In the genomic region with DNA sequence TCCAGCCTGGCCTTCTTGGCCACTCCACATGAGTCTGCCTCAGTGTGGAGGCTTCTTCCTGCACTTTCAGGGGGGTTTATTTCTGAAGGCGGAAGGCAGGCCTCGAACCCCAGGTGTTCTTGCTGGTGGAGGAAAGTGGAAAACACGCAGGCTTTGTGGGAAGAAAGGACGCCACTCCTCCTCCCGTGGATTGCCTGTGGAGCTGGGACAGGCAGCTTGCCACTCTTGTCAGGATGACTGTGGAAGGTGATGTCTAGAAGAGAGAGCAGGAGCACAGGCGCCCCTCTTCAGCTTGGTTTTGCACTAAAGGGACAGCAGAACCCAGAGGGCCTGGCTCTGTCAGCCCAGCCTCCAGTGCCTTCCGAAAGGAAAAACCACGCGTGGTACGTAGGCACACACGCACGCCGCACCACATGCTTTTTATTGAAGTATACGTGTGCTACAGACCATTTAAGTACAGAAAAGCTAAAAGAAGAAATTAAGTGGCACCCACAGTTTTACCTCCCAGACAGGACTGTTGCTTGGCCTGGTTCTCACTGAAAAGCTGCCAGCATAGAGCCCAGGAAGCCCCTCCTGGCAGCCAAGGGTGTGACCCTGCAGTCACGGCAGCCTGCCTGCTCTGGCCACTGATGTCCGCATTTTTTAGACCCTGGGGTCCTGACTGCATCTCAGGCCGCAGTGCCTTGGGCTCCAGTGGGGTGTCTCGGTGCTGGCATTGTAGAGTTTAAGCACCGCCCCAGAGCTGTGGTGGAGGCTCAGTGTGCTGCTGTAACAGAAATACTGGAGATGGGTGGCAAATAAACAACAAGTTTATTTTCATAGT, we compare ENCODE assay signal across 14 cellular contexts. TPM values are rescaled to one million over a fixed set of nuclear protein-coding genes. Genes with fewer than 3 reads are reported as not detected.
DNase-seq lines count a peak whose midpoint lies in the region; ATAC-seq and TF ChIP-seq lines count a peak whose summit lies in the region.
"Had no signal": no experiment of that assay in that cellular context is flagged by ENCODE, and none has a peak within 500 bp of the region (broad histone marks: within the 10 kb centered on the region; RNA-seq: fewer than 3 reads in every experiment).

No MANE protein-coding gene starts in this region.

- no peak for DNase-seq in activated CD4-positive, alpha-beta T cell treated with anti-CD3 and anti-CD28 coated beads for 36 hours
- DNase-seq in activated CD4-positive, alpha-beta T cell treated with anti-CD3 and anti-CD28 coated beads for 48 hours = no peak
- no peak for DNase-seq in effector CD8-positive, alpha-beta T cell (lab: John Stamatoyannopoulos, UW)
- DNase-seq in GM19240 (ENCODE audit: insufficient read length, low spot score) (no peak), NCI-H1694 (lab: John Stamatoyannopoulos, UW) (no peak)
- DNase-seq: brain microvascular endothelial cell, SJCRH30, testis had no signal

- H3K27ac ChIP-seq in OCI-LY3 (ENCODE audit: low read length) (no peak overlapping the region), skin epidermis (peak overlapping the region in 14 of 21 experiments; percentile 5 to 90 (median 71))
- H3K27ac ChIP-seq: brain microvascular endothelial cell, HL-60, neural progenitor cell, SJCRH30 had no signal

- ATAC-seq in activated CD4-positive, alpha-beta T cell treated with anti-CD3 and anti-CD28 coated beads for 36 hours = no peak
- ATAC-seq: HCT116 had no signal

- H3K9me3 Mint-ChIP-seq in activated CD4-positive, alpha-beta T cell treated with anti-CD3 and anti-CD28 coated beads for 36 hours (ENCODE audit: low read depth) = no peaks in the 10 kb centered on the region
- no peaks in the 10 kb centered on the region for H3K9me3 Mint-ChIP-seq in dendritic cell treated with granulocyte-macrophage colony-stimulating factor and Interleukin-4, amounts not matched to agents 40 ng/mL and 50 ng/mL, for 4 days
- H3K9me3 Mint-ChIP-seq: neural progenitor cell had no signal

- H3K79me2 ChIP-seq in OCI-LY3 (ENCODE audit: low read length) = peaks cover 100% of the 10 kb centered on the region

- peak overlapping the region; percentile 87 for H3K4me3 Mint-ChIP-seq in activated CD4-positive, alpha-beta T cell treated with anti-CD3 and anti-CD28 coated beads for 36 hours
- H3K4me3 Mint-ChIP-seq in dendritic cell treated with granulocyte-macrophage colony-stimulating factor and Interleukin-4, amounts not matched to agents 40 ng/mL and 50 ng/mL, for 4 days = no peak overlapping the region
- H3K4me3 Mint-ChIP-seq: neural progenitor cell had no signal

- H3K4me2 ChIP-seq in OCI-LY3 (ENCODE audit: low read length) = peak overlapping the region; percentile 99
- H3K4me2 ChIP-seq: neural progenitor cell had no signal

- peaks cover 78% of the 10 kb centered on the region for H3K4me1 ChIP-seq in OCI-LY3 (ENCODE audit: low read length)

- TF ChIP-seq CTCF in OCI-LY3 (IDR thresholded peaks at IDR 0.05; ENCODE audit: low read depth, low read length) = no peak

- H3K36me3 ChIP-seq in OCI-LY3 (replicated peaks; ENCODE audit: low read depth, low read length) = peaks cover 50% of the 10 kb centered on the region
- H3K36me3 ChIP-seq: neural progenitor cell, SJCRH30 had no signal

- peak overlapping the region; percentile 97 for H3K27ac Mint-ChIP-seq in activated CD4-positive, alpha-beta T cell treated with anti-CD3 and anti-CD28 coated beads for 36 hours
- peak overlapping the region; percentile 17 for H3K27ac Mint-ChIP-seq in dendritic cell treated with granulocyte-macrophage colony-stimulating factor and Interleukin-4, amounts not matched to agents 40 ng/mL and 50 ng/mL, for 4 days
- H3K27ac Mint-ChIP-seq: neural progenitor cell had no signal

- no peak overlapping the region for H2AFZ ChIP-seq in OCI-LY3 (ENCODE audit: low read depth, low read length)
- H2AFZ ChIP-seq: neural progenitor cell had no signal

- no peaks in the 10 kb centered on the region for H3K27me3 Mint-ChIP-seq in activated CD4-positive, alpha-beta T cell treated with anti-CD3 and anti-CD28 coated beads for 36 hours
- no peaks in the 10 kb centered on the region for H3K27me3 Mint-ChIP-seq in dendritic cell treated with granulocyte-macrophage colony-stimulating factor and Interleukin-4, amounts not matched to agents 40 ng/mL and 50 ng/mL, for 4 days

- no peak overlapping the region for H3K4me3 ChIP-seq in OCI-LY3 (ENCODE audit: low read length)
- no peak overlapping the region for H3K4me3 ChIP-seq in skin epidermis
- H3K4me3 ChIP-seq: neural progenitor cell, SJCRH30, testis had no signal

- no peaks in the 10 kb centered on the region for H3K9me3 ChIP-seq in OCI-LY3 (ENCODE audit: insufficient read depth, low read length)
- H3K9me3 ChIP-seq: SJCRH30, testis had no signal

- H4K20me1 ChIP-seq in OCI-LY3 (ENCODE audit: insufficient read depth, low read length) = peaks cover 83% of the 10 kb centered on the region

- intact Hi-C loops in activated CD4-positive, alpha-beta T cell treated with anti-CD3 and anti-CD28 coated beads for 36 hours (cut with DNase I, micrococcal nuclease) = loop anchor here (1.0 to 5.0 kb wide), 12 partner anchors 9 to 139 kb away; a partner anchor contains a TSS
- intact Hi-C loops in dendritic cell treated with granulocyte-macrophage colony-stimulating factor and Interleukin-4, amounts not matched to agents 40 ng/mL and 50 ng/mL, for 4 days (cut with micrococcal nuclease) = no loop called here

- H3K9ac ChIP-seq in OCI-LY3 (ENCODE audit: low read length) = no peak overlapping the region
- H3K9ac ChIP-seq: neural progenitor cell had no signal

- H3K4me1 Mint-ChIP-seq in activated CD4-positive, alpha-beta T cell treated with anti-CD3 and anti-CD28 coated beads for 36 hours = peaks cover 97% of the 10 kb centered on the region
- peaks cover 100% of the 10 kb centered on the region for H3K4me1 Mint-ChIP-seq in dendritic cell treated with granulocyte-macrophage colony-stimulating factor and Interleukin-4, amounts not matched to agents 40 ng/mL and 50 ng/mL, for 4 days (ENCODE audit: low read depth)

- POLR2A ChIA-PET in activated CD4-positive, alpha-beta T cell treated with anti-CD3 and anti-CD28 coated beads for 36 hours (lab: Charles Lee) = interaction anchor here (1.3 to 2.7 kb wide), 4 partner anchors 9 to 22 kb away, joined by 5 to 15 read pairs (median 6); a partner anchor contains a TSS

- peaks cover 51% of the 10 kb centered on the region for H3K36me3 Mint-ChIP-seq in activated CD4-positive, alpha-beta T cell treated with anti-CD3 and anti-CD28 coated beads for 36 hours (ENCODE audit: low read depth)
- H3K36me3 Mint-ChIP-seq in dendritic cell treated with granulocyte-macrophage colony-stimulating factor and Interleukin-4, amounts not matched to agents 40 ng/mL and 50 ng/mL, for 4 days (ENCODE audit: low read depth) = peaks cover 73% of the 10 kb centered on the region
- H3K36me3 Mint-ChIP-seq: neural progenitor cell had no signal

- CTCF ChIA-PET in activated CD4-positive, alpha-beta T cell treated with anti-CD3 and anti-CD28 coated beads for 36 hours (lab: Charles Lee) = interaction anchor here (1.3 to 3.4 kb wide), 3 partner anchors 9 to 21 kb away, joined by 3 to 20 read pairs (median 3); no protein-coding TSS in a partner anchor

- no peaks in the 10 kb centered on the region for H3K27me3 ChIP-seq in OCI-LY3 (ENCODE audit: low read depth, low read length)
- H3K27me3 ChIP-seq: brain microvascular endothelial cell, neural progenitor cell, SJCRH30, testis had no signal

RNA-seq across cellular contexts. Expression of a gene that starts 21.6 kb away (rescaled TPM):
- total RNA-seq in activated CD4-positive, alpha-beta T cell treated with anti-CD3 and anti-CD28 coated beads for 36 hours = 100 to 1,000 TPM; 147 to 212 TPM
